Comparison of ENCODE assay signal across 1 cellular context in genomic region chr12:123472438-123472849, GRCh38.
TF ChIP-seq lines count a peak whose summit lies in the region.

No MANE protein-coding gene starts in this region.

TF ChIP-seq in HepG2, 621 proteins besides CTCF, POLR2A, EP300 and RAD21 (continued from another document and continues in another):
- TF ChIP-seq ZNF800 (CRISPR knock-in tag; IDR thresholded peaks at IDR 0.05) (no peak), SALL2 (CRISPR knock-in tag; IDR thresholded peaks at IDR 0.05) (no peak), TOE1 (CRISPR knock-in tag; IDR thresholded peaks at IDR 0.05) (peak; percentile 92), TFDP2 (CRISPR knock-in tag; IDR thresholded peaks at IDR 0.05) (peak; percentile 67), REPIN1 (CRISPR knock-in tag; IDR thresholded peaks at IDR 0.05; ENCODE audit: borderline replicate concordance, low read depth) (0 out of 2 replicates have a peak, but pooled peaks have one; percentile 72), BORCS8-MEF2B (CRISPR knock-in tag; IDR thresholded peaks at IDR 0.05) (peak; percentile 70; the same call in 1 of the 2 replicates), SNAPC5 (CRISPR knock-in tag; IDR thresholded peaks at IDR 0.05; ENCODE audit: borderline replicate concordance) (0 out of 2 replicates have a peak, but pooled peaks have one; percentile 51), BRF2 (CRISPR knock-in tag; IDR thresholded peaks at IDR 0.05) (peak; percentile 83), RBM22 (optimal IDR thresholded peaks at IDR 0.05; ENCODE audit: low read length) (peak; percentile 71), DBP (CRISPR knock-in tag; IDR thresholded peaks at IDR 0.05; ENCODE audit: not compliant biosample characterization) (peak; percentile 59), HDAC2 (CRISPR knock-in tag; IDR thresholded peaks at IDR 0.05) (peak; percentile 98), ZNF282 (IDR thresholded peaks at IDR 0.05; ENCODE audit: partially characterized antibody) (no peak), NFE2 (CRISPR knock-in tag; IDR thresholded peaks at IDR 0.05) (no peak), ZNF503 (CRISPR knock-in tag; IDR thresholded peaks at IDR 0.05) (peak; percentile 69; the same call in 1 of the 2 replicates), PHF20 (CRISPR knock-in tag; IDR thresholded peaks at IDR 0.05) (peak; percentile 45; the same call in 1 of the 2 replicates), FOXK1 (CRISPR knock-in tag; IDR thresholded peaks at IDR 0.05; ENCODE audit: borderline replicate concordance, low read depth) (peak; percentile 41; the same call in 1 of the 2 replicates), ZBTB2 (CRISPR knock-in tag; IDR thresholded peaks at IDR 0.05; ENCODE audit: low read depth) (peak; percentile 48; the same call in 1 of the 2 replicates), DDIT3 (CRISPR knock-in tag; IDR thresholded peaks at IDR 0.05) (no peak), ZNF362 (CRISPR knock-in tag; IDR thresholded peaks at IDR 0.05; ENCODE audit: borderline replicate concordance) (peak; percentile 80; the same call in 1 of the 2 replicates), ZNF629 (CRISPR knock-in tag; conservative IDR thresholded peaks at IDR 0.05) (peak; percentile 56), HMGXB3 (CRISPR knock-in tag; IDR thresholded peaks at IDR 0.05; ENCODE audit: borderline replicate concordance) (peak; percentile 35; the same call in 1 of the 2 replicates), ATF3 (CRISPR knock-in tag; IDR thresholded peaks at IDR 0.05) (0 out of 2 replicates have a peak, but pooled peaks have one; percentile 39), MBD4 (IDR thresholded peaks at IDR 0.05; ENCODE audit: borderline replicate concordance, low read length) (no peak), ZBTB33 (CRISPR knock-in tag; IDR thresholded peaks at IDR 0.05) (peak; percentile 62; the same call in 1 of the 2 replicates), ZNF17 (CRISPR knock-in tag; IDR thresholded peaks at IDR 0.05) (no peak), GABPB1 (CRISPR knock-in tag; IDR thresholded peaks at IDR 0.05) (peak; percentile 71), ZSCAN25 (CRISPR knock-in tag; IDR thresholded peaks at IDR 0.05) (0 out of 2 replicates have a peak, but pooled peaks have one; percentile 17), ZNF614 (CRISPR knock-in tag; IDR thresholded peaks at IDR 0.05; ENCODE audit: borderline replicate concordance) (peak; percentile 93), TSC22D2 (CRISPR knock-in tag; IDR thresholded peaks at IDR 0.05; ENCODE audit: borderline replicate concordance) (no peak), SP1 (IDR thresholded peaks at IDR 0.05) (no peak), SP1 (CRISPR knock-in tag; IDR thresholded peaks at IDR 0.05) (no peak), SAP130 (CRISPR knock-in tag; IDR thresholded peaks at IDR 0.05; ENCODE audit: low read depth) (peak; percentile 89), SP5 (CRISPR knock-in tag; IDR thresholded peaks at IDR 0.05; ENCODE audit: borderline replicate concordance, low read depth) (peak; percentile 83), ZNF670 (CRISPR knock-in tag; IDR thresholded peaks at IDR 0.05; ENCODE audit: borderline replicate concordance) (peak; percentile 32; the same call in 1 of the 2 replicates), POGZ (CRISPR knock-in tag; IDR thresholded peaks at IDR 0.05) (peak; percentile 70; the same call in 1 of the 2 replicates), MXD3 (CRISPR knock-in tag; IDR thresholded peaks at IDR 0.05) (0 out of 2 replicates have a peak, but pooled peaks have one; percentile 43), HMG20A (CRISPR knock-in tag; IDR thresholded peaks at IDR 0.05; ENCODE audit: borderline replicate concordance) (peak; percentile 60; the same call in 1 of the 2 replicates), ZNF414 (CRISPR knock-in tag; IDR thresholded peaks at IDR 0.05) (peak; percentile 39; the same call in 1 of the 2 replicates)
